1 cellular context compared by ENCODE assay signal in genomic region chr5:150639317-150639738, GRCh38.
TF ChIP-seq lines count a peak whose summit lies in the region.

No MANE protein-coding gene starts in this region.

TF ChIP-seq in GM12878, 131 proteins besides CTCF, POLR2A, EP300 and RAD21:
- TF ChIP-seq SMC3 (IDR thresholded peaks at IDR 0.05; ENCODE audit: borderline replicate concordance, low read length) (no peak), ZBTB40 (IDR thresholded peaks at IDR 0.05; ENCODE audit: borderline replicate concordance) (no peak), JUND (IDR thresholded peaks at IDR 0.05; ENCODE audit: low read depth, low read length) (no peak), ZNF207 (IDR thresholded peaks at IDR 0.05; ENCODE audit: borderline replicate concordance) (no peak), RAD51 (IDR thresholded peaks at IDR 0.05) (no peak), ZBED1 (IDR thresholded peaks at IDR 0.05; ENCODE audit: borderline replicate concordance) (no peak), IRF3 (IDR thresholded peaks at IDR 0.05) (no peak), BRCA1 (IDR thresholded peaks at IDR 0.05; ENCODE audit: low read depth, low read length) (no peak), NFXL1 (IDR thresholded peaks at IDR 0.05; ENCODE audit: borderline replicate concordance) (no peak), ESRRA (IDR thresholded peaks at IDR 0.05; ENCODE audit: low read length) (no peak)
